In genomic region chr16:58137581-58137980, GRCh38 we compare ENCODE assay signal across 28 cellular contexts.
"Had no signal": no experiment of that assay in that cellular context is flagged by ENCODE, and none has a peak within 500 bp of the region (broad histone marks: within the 10 kb centered on the region; RNA-seq: fewer than 3 reads in every experiment).

No MANE protein-coding gene starts in this region.

- ATAC-seq: natural killer cell; psoas muscle; right cardiac atrium; sciatic nerve; stimulated activated memory B cell treated with anti-CD40 and anti-IgM and Interleukin-4, amounts not matched to agents 10 μg/mL and 1 μg/mL and 100 μg/mL, for 72 hours; stimulated activated naive CD8-positive, alpha-beta T cell treated with anti-CD3 and anti-CD28 coated beads, Interleukin-15, amount 100 ng/mL, for 72 hours; stimulated activated naive CD8-positive, alpha-beta T cell treated with anti-CD3 and anti-CD28 coated beads, Interleukin-15, Interleukin-2, amounts not matched to agents 100 U/mL and 50 U/mL, for 24 hours; upper lobe of right lung had no signal

- H3K36me3 ChIP-seq: neural progenitor cell, ovary, suprapubic skin, transverse colon, upper lobe of right lung, uterus had no signal

- H3K4me3 ChIP-seq: neural progenitor cell, ovary, psoas muscle, skin epidermis, smooth muscle cell, spleen, suprapubic skin, testis, tibial artery, transverse colon, upper lobe of right lung, uterus had no signal

- H3K4me1 ChIP-seq: neural progenitor cell, parathyroid adenoma, psoas muscle, spleen, suprapubic skin, testis, tibial artery, transverse colon, upper lobe of right lung, uterus had no signal

- H3K9me3 ChIP-seq: ovary, testis, uterus had no signal

- H3K4me2 ChIP-seq: neural progenitor cell, smooth muscle cell had no signal

- DNase-seq: natural killer cell; occipital lobe; ovary; posterior cingulate gyrus; psoas muscle; right cardiac atrium; spleen; stimulated activated CD4-positive, alpha-beta T cell treated with anti-CD3 and anti-CD28 coated beads, Interleukin-12 subunit alpha, Interleukin-12 subunit beta, amount 100 ng/mL, for 4 hours; stimulated activated CD4-positive, alpha-beta T cell treated with anti-CD3 and anti-CD28 coated beads, Interleukin-1b, Interleukin-23, amount 100 ng/mL, for 48 hours; stimulated activated CD4-positive, alpha-beta T cell treated with anti-CD3 and anti-CD28 coated beads, Interleukin-4, amount 100 ng/mL, for 1 hour; stimulated activated CD4-positive, alpha-beta T cell treated with anti-CD3 and anti-CD28 coated beads, Interleukin-4, amount 100 ng/mL, for 4 hours; stimulated activated CD8-positive, alpha-beta memory T cell treated with anti-CD3 and anti-CD28 coated beads, Interleukin-4, amount 100 ng/mL, for 48 hours; stimulated activated naive CD4-positive, alpha-beta T cell; stimulated activated naive CD8-positive, alpha-beta T cell treated with anti-CD3 and anti-CD28 coated beads, Interleukin-15, amount 100 ng/mL, for 72 hours; stimulated activated naive CD8-positive, alpha-beta T cell treated with anti-CD3 and anti-CD28 coated beads, Interleukin-15, Interleukin-2, amounts not matched to agents 100 U/mL and 50 U/mL, for 24 hours; substantia nigra; testis; tibial artery; transverse colon; upper lobe of right lung; uterus had no signal

- H2AFZ ChIP-seq: neural progenitor cell, parathyroid adenoma had no signal

- H3K27me3 ChIP-seq: neural progenitor cell, ovary, spleen, suprapubic skin, testis, tibial artery, transverse colon, upper lobe of right lung, uterus had no signal

- H3K79me2 ChIP-seq: parathyroid adenoma had no signal

- H3K27ac ChIP-seq: neural progenitor cell, ovary, parathyroid adenoma, psoas muscle, skin epidermis, spleen, suprapubic skin, testis, tibial artery, transverse colon, upper lobe of right lung, uterus had no signal

- H3K9ac ChIP-seq: neural progenitor cell, parathyroid adenoma had no signal
